ENCODE assay signal across 13 cellular contexts in genomic region chr20:53723045-53723444, GRCh38.
DNase-seq lines count a peak whose midpoint lies in the region; ATAC-seq lines count a peak whose summit lies in the region.
"Had no signal": no experiment of that assay in that cellular context is flagged by ENCODE, and none has a peak within 500 bp of the region (broad histone marks: within the 10 kb centered on the region; RNA-seq: fewer than 3 reads in every experiment).

No MANE protein-coding gene starts in this region.

- H3K4me3 Mint-ChIP-seq in activated naive CD8-positive, alpha-beta T cell treated with anti-CD3 and anti-CD28 coated beads, Interleukin-2, amount 10 ng/mL, durations not matched to agents 7 days and 5 days, result no peak overlapping the region
- H3K4me3 Mint-ChIP-seq in activated naive CD8-positive, alpha-beta T cell treated with anti-CD3 and anti-CD28 coated beads for 36 hours, result no peak overlapping the region
- H3K4me3 Mint-ChIP-seq in activated CD8-positive, alpha-beta T cell treated with anti-CD3 and anti-CD28 coated beads, Interleukin-2, amount 10 ng/mL, durations not matched to agents 7 days and 5 days, result no peak overlapping the region
- no peak overlapping the region for H3K4me3 Mint-ChIP-seq in memory B cell
- H3K4me3 Mint-ChIP-seq: CD4-positive, alpha-beta memory T cell; GM23338 had no signal

- peak; percentile 47 for ATAC-seq in activated naive CD8-positive, alpha-beta T cell treated with anti-CD3 and anti-CD28 coated beads, Interleukin-2, amount 10 ng/mL, durations not matched to agents 7 days and 5 days (ENCODE audit: low read depth)
- ATAC-seq in activated CD8-positive, alpha-beta T cell treated with anti-CD3 and anti-CD28 coated beads, Interleukin-2, amount 10 ng/mL, durations not matched to agents 7 days and 5 days, result peak; percentile 60
- no peak for ATAC-seq in memory B cell (ENCODE audit: low read depth)
- ATAC-seq: A549, GM23338 had no signal

- no peak for DNase-seq in activated naive CD8-positive, alpha-beta T cell treated with anti-CD3 and anti-CD28 coated beads, Interleukin-2, amount 10 ng/mL, durations not matched to agents 7 days and 5 days
- no peak for DNase-seq in activated naive CD8-positive, alpha-beta T cell treated with anti-CD3 and anti-CD28 coated beads for 36 hours
- DNase-seq in activated CD8-positive, alpha-beta T cell treated with anti-CD3 and anti-CD28 coated beads, Interleukin-2, amount 10 ng/mL, durations not matched to agents 7 days and 5 days, result peak; percentile 35
- DNase-seq in memory B cell (ENCODE audit: low spot score in 2 of 2) (no peak), NOMO-1 treated with dmso at 0.1 percent for 144 hours (lab: John Stamatoyannopoulos, UW; ENCODE audit: unreplicated experiment) (no peak), cerebellar cortex (ENCODE audit: low spot score) (no peak)
- DNase-seq: BE2C; CD4-positive, alpha-beta memory T cell; DMS79 treated with DMSO at 0.1 percent for 48 hours; EL; H7 had no signal

- CTCF ChIA-PET in activated CD8-positive, alpha-beta T cell treated with anti-CD3 and anti-CD28 coated beads, Interleukin-2, amount 10 ng/mL, durations not matched to agents 7 days and 5 days (lab: Charles Lee), result interaction anchor here (1.3 kb wide), 1 partner anchor 217 kb away, joined by 4 read pairs; no protein-coding TSS in a partner anchor

- no peaks in the 10 kb centered on the region for H3K9me3 Mint-ChIP-seq in activated naive CD8-positive, alpha-beta T cell treated with anti-CD3 and anti-CD28 coated beads, Interleukin-2, amount 10 ng/mL, durations not matched to agents 7 days and 5 days
- peaks cover 3% of the 10 kb centered on the region for H3K9me3 Mint-ChIP-seq in activated naive CD8-positive, alpha-beta T cell treated with anti-CD3 and anti-CD28 coated beads for 36 hours
- no peaks in the 10 kb centered on the region for H3K9me3 Mint-ChIP-seq in activated CD8-positive, alpha-beta T cell treated with anti-CD3 and anti-CD28 coated beads, Interleukin-2, amount 10 ng/mL, durations not matched to agents 7 days and 5 days (ENCODE audit: insufficient read depth)
- no peaks in the 10 kb centered on the region for H3K9me3 Mint-ChIP-seq in memory B cell
- H3K9me3 Mint-ChIP-seq: CD4-positive, alpha-beta memory T cell; GM23338 had no signal

- peaks cover 13% of the 10 kb centered on the region for H3K4me1 Mint-ChIP-seq in activated naive CD8-positive, alpha-beta T cell treated with anti-CD3 and anti-CD28 coated beads, Interleukin-2, amount 10 ng/mL, durations not matched to agents 7 days and 5 days
- peaks cover 14% of the 10 kb centered on the region for H3K4me1 Mint-ChIP-seq in activated naive CD8-positive, alpha-beta T cell treated with anti-CD3 and anti-CD28 coated beads for 36 hours
- H3K4me1 Mint-ChIP-seq in activated CD8-positive, alpha-beta T cell treated with anti-CD3 and anti-CD28 coated beads, Interleukin-2, amount 10 ng/mL, durations not matched to agents 7 days and 5 days (ENCODE audit: low read depth), result peaks cover 32% of the 10 kb centered on the region
- H3K4me1 Mint-ChIP-seq in memory B cell, result peaks cover 17% of the 10 kb centered on the region

- peak overlapping the region; percentile 56 for H3K27ac Mint-ChIP-seq in activated naive CD8-positive, alpha-beta T cell treated with anti-CD3 and anti-CD28 coated beads, Interleukin-2, amount 10 ng/mL, durations not matched to agents 7 days and 5 days
- no peak overlapping the region for H3K27ac Mint-ChIP-seq in activated naive CD8-positive, alpha-beta T cell treated with anti-CD3 and anti-CD28 coated beads for 36 hours
- H3K27ac Mint-ChIP-seq in activated CD8-positive, alpha-beta T cell treated with anti-CD3 and anti-CD28 coated beads, Interleukin-2, amount 10 ng/mL, durations not matched to agents 7 days and 5 days, result no peak overlapping the region
- H3K27ac Mint-ChIP-seq in memory B cell, result peak overlapping the region; percentile 51
- H3K27ac Mint-ChIP-seq: GM23338 had no signal

- no peaks in the 10 kb centered on the region for H3K27me3 Mint-ChIP-seq in activated naive CD8-positive, alpha-beta T cell treated with anti-CD3 and anti-CD28 coated beads, Interleukin-2, amount 10 ng/mL, durations not matched to agents 7 days and 5 days
- H3K27me3 Mint-ChIP-seq in activated naive CD8-positive, alpha-beta T cell treated with anti-CD3 and anti-CD28 coated beads for 36 hours, result no peaks in the 10 kb centered on the region
- no peaks in the 10 kb centered on the region for H3K27me3 Mint-ChIP-seq in activated CD8-positive, alpha-beta T cell treated with anti-CD3 and anti-CD28 coated beads, Interleukin-2, amount 10 ng/mL, durations not matched to agents 7 days and 5 days (ENCODE audit: low read depth)
- H3K27me3 Mint-ChIP-seq in memory B cell, result no peaks in the 10 kb centered on the region
- H3K27me3 Mint-ChIP-seq: CD4-positive, alpha-beta memory T cell had no signal

- POLR2A ChIA-PET in activated naive CD8-positive, alpha-beta T cell treated with anti-CD3 and anti-CD28 coated beads, Interleukin-2, amount 10 ng/mL, durations not matched to agents 7 days and 5 days (lab: Charles Lee), result no interaction called here
- POLR2A ChIA-PET in activated CD8-positive, alpha-beta T cell treated with anti-CD3 and anti-CD28 coated beads, Interleukin-2, amount 10 ng/mL, durations not matched to agents 7 days and 5 days (lab: Charles Lee), result no interaction called here

- peaks cover 3% of the 10 kb centered on the region for H3K36me3 Mint-ChIP-seq in activated naive CD8-positive, alpha-beta T cell treated with anti-CD3 and anti-CD28 coated beads, Interleukin-2, amount 10 ng/mL, durations not matched to agents 7 days and 5 days
- H3K36me3 Mint-ChIP-seq in activated naive CD8-positive, alpha-beta T cell treated with anti-CD3 and anti-CD28 coated beads for 36 hours, result peaks cover 6% of the 10 kb centered on the region
- peaks cover 5% of the 10 kb centered on the region for H3K36me3 Mint-ChIP-seq in activated CD8-positive, alpha-beta T cell treated with anti-CD3 and anti-CD28 coated beads, Interleukin-2, amount 10 ng/mL, durations not matched to agents 7 days and 5 days (ENCODE audit: low read depth)
- H3K36me3 Mint-ChIP-seq in memory B cell, result no peaks in the 10 kb centered on the region
- H3K36me3 Mint-ChIP-seq: CD4-positive, alpha-beta memory T cell had no signal

Comparison
In these comparisons a context has a peak if more than half of its experiments do, and no peak if none do; other contexts are left out.
1. H3K27ac Mint-ChIP-seq: peak in activated naive CD8-positive, alpha-beta T cell treated with anti-CD3 and anti-CD28 coated beads, Interleukin-2, amount 10 ng/mL, durations not matched to agents 7 days and 5 days (single experiment) and memory B cell (single experiment); none in activated naive CD8-positive, alpha-beta T cell treated with anti-CD3 and anti-CD28 coated beads for 36 hours (single experiment) and activated CD8-positive, alpha-beta T cell treated with anti-CD3 and anti-CD28 coated beads, Interleukin-2, amount 10 ng/mL, durations not matched to agents 7 days and 5 days (single experiment).